ENCODE assay signal across 10 cellular contexts in the genomic region with DNA sequence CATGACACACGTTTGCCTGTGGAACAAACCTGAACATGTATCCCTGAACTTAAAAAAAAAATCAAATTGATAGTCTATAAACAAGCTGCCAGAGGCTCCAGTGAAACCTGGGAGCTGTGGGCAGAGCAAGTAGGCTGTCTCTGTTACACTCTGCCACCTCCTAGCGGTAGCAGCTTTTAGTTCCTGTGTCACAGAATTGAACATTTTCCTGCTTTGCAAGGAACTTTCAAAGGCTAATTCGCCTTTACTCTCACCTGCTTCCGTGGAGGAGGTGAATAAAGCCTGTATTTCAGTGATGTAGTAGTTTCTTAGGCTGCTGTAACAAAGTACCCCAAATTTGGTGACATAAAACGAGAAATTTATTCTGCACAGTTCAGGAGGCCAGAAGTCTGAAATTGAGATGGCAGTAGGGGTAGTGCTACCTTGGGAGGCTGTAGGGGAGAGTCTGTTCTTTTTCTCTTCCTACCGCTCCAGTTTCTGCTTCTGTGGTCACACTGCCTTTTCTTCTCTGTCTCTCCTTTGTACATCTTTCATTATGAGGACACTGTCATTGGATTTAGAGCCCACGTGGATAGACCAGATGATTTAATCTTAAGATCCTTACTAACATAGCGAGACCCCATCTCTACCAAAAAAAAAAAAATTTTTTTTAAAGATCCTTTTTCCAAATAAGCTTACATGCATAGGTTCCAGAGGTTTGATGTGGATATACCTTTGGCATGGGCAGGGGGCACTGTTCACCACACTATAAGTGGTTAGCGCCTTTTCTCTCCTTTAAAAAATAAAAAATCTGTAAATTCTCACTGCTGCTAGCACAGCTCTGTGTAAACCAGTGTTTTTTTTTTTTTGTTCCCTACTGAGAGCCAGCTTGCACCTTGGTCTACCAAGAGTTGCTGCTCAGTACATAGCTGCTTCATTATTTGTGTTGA. TPM values are rescaled to one million over a fixed set of nuclear protein-coding genes. Genes with fewer than 3 reads are reported as not detected.
DNase-seq lines count a peak whose midpoint lies in the region; ATAC-seq, FAIRE-seq and TF ChIP-seq lines count a peak whose summit lies in the region.
"Had no signal": no experiment of that assay in that cellular context is flagged by ENCODE, and none has a peak within 500 bp of the region (broad histone marks: within the 10 kb centered on the region; RNA-seq: fewer than 3 reads in every experiment).

No MANE protein-coding gene starts in this region.

- no peaks in the 10 kb centered on the region for H3K9me2 ChIP-seq in SU-DHL-6 (replicated peaks; ENCODE audit: insufficient read depth, low read length)

- dilution Hi-C loops in keratinocyte (cut with MboI; ENCODE audit: extremely low pct_ligation_motif_present, low sequenced_read_pairs), result no loop called here

- intact Hi-C loops in left lung (cut with DNase I), result no loop called here

- H2AFZ ChIP-seq in SU-DHL-6 (ENCODE audit: low read depth, low read length, severe bottlenecking), result no peak overlapping the region
- no peak overlapping the region for H2AFZ ChIP-seq in keratinocyte (ENCODE audit: control insufficient read depth, low read length)

- H3K36me3 ChIP-seq in SU-DHL-6 (ENCODE audit: low read length), result peaks cover 20% of the 10 kb centered on the region
- peaks cover 7 to 22% of the 10 kb centered on the region in 2 experiments for H3K36me3 ChIP-seq in keratinocyte (ENCODE audit: control insufficient read depth in 2 of 2, extremely low read depth in 1 of 2, insufficient read depth in 2 of 2, low read length in 2 of 2)
- H3K36me3 ChIP-seq in left lung, result peaks cover 0 to 39% of the 10 kb centered on the region in 2 donors

- no peak overlapping the region for H3K27ac ChIP-seq in SU-DHL-6 (ENCODE audit: low read depth, low read length)
- no peak overlapping the region for H3K27ac ChIP-seq in keratinocyte (ENCODE audit: control insufficient read depth, insufficient read depth, low read length)
- H3K27ac ChIP-seq in left lung, result no peak overlapping the region

- H3K79me2 ChIP-seq in SU-DHL-6 (ENCODE audit: insufficient read depth, low read length) (0 out of 2 replicates have a peak, but pooled peaks cover 15% of the 10 kb centered on the region), keratinocyte (ENCODE audit: control insufficient read depth, insufficient read depth, low read length) (peaks cover 47% of the 10 kb centered on the region)

- H3K27me3 ChIP-seq in SU-DHL-6 (ENCODE audit: low read length), result no peaks in the 10 kb centered on the region
- no peaks in the 10 kb centered on the region for H3K27me3 ChIP-seq in keratinocyte (ENCODE audit: control insufficient read depth, extremely low read depth, insufficient read depth, low read length)
- H3K27me3 ChIP-seq in left lung, result no peaks in the 10 kb centered on the region

- no peak overlapping the region for H3K9ac ChIP-seq in SU-DHL-6 (ENCODE audit: low read length)
- H3K9ac ChIP-seq in keratinocyte (ENCODE audit: control insufficient read depth, extremely low read depth, insufficient read depth, low read length), result no peak overlapping the region

- DNase-seq in D721Med (ENCODE audit: insufficient read length, low spot score), result no peak
- peak; percentile 45 for DNase-seq in HCEC 1CT
- no peak for DNase-seq in keratinocyte (ENCODE audit: low read depth, low spot score)
- no peak for DNase-seq in left lung
- no peak for DNase-seq in stimulated activated CD4-positive, alpha-beta T cell treated with anti-CD3 and anti-CD28 coated beads, Interleukin-2, amount 100 ng/mL, for 24 hours
- DNase-seq in activated CD4-positive, alpha-beta T cell treated with anti-CD3 and anti-CD28 coated beads for 1 hour, result no peak
- DNase-seq: naive thymus-derived CD4-positive, alpha-beta T cell had no signal

- H4K20me1 ChIP-seq in SU-DHL-6 (ENCODE audit: low read depth, low read length) (no peaks in the 10 kb centered on the region), keratinocyte (ENCODE audit: control insufficient read depth, extremely low read depth, insufficient read depth, low read length) (peaks cover 3% of the 10 kb centered on the region)

- H3K4me2 ChIP-seq in SU-DHL-6 (ENCODE audit: low read depth, low read length, poor library complexity, severe bottlenecking), result no peak overlapping the region
- H3K4me2 ChIP-seq in keratinocyte (ENCODE audit: control insufficient read depth, extremely low read depth, insufficient read depth, low read depth, low read length), result no peak overlapping the region

- peaks cover 8% of the 10 kb centered on the region for H3K9me1 ChIP-seq in keratinocyte (ENCODE audit: control insufficient read depth, extremely low read depth, insufficient read depth, low read length)

- no peak overlapping the region for H3K4me3 ChIP-seq in SU-DHL-6 (ENCODE audit: insufficient read depth, low read length, poor library complexity, severe bottlenecking)
- no peak overlapping the region for H3K4me3 ChIP-seq in keratinocyte (ENCODE audit: control insufficient read depth in 2 of 3, extremely low read depth in 1 of 3, insufficient read depth in 2 of 3, low read depth in 1 of 3, low read length in 3 of 3)
- no peak overlapping the region for H3K4me3 ChIP-seq in left lung

- TF ChIP-seq CTCF in D721Med (IDR thresholded peaks at IDR 0.05; ENCODE audit: insufficient read depth, missing control alignments), result peak; percentile 47
- TF ChIP-seq CTCF in SU-DHL-6 (IDR thresholded peaks at IDR 0.05; ENCODE audit: insufficient read depth, low read length, poor library complexity, severe bottlenecking), result peak; percentile 43
- peak; percentile 31 to 60 (median 34) for TF ChIP-seq CTCF in keratinocyte (optimal IDR thresholded peaks at IDR 0.05 in 1 of 3, IDR thresholded peaks at IDR 0.05 in 1 of 3, conservative IDR thresholded peaks at IDR 0.05 in 1 of 3; ENCODE audit: extremely low read depth in 1 of 3, insufficient read depth in 2 of 3, low read length in 3 of 3)
- TF ChIP-seq CTCF in left lung (IDR thresholded peaks at IDR 0.05), result no peak

- FAIRE-seq in D721Med (lab: Jason Lieb, UNC) (no peak), keratinocyte (lab: Jason Lieb, UNC) (peak; percentile 17)
- FAIRE-seq: colon had no signal

- H3K9me3 ChIP-seq in SU-DHL-6 (ENCODE audit: insufficient read depth, low read length), result no peaks in the 10 kb centered on the region
- H3K9me3 ChIP-seq in keratinocyte (ENCODE audit: control insufficient read depth, low read depth, low read length), result no peaks in the 10 kb centered on the region
- no peaks in the 10 kb centered on the region for H3K9me3 ChIP-seq in left lung

- ATAC-seq in left lung, result no peak
- no peak for ATAC-seq in GM18909 (IDR thresholded peaks at IDR 0.05; ENCODE audit: poor library complexity, unreplicated experiment)
- ATAC-seq: naive thymus-derived CD4-positive, alpha-beta T cell had no signal

- H3K4me1 ChIP-seq in keratinocyte (ENCODE audit: control insufficient read depth, extremely low read depth, insufficient read depth, low read length) (peaks cover 7% of the 10 kb centered on the region), left lung (peaks cover 0 to 13% of the 10 kb centered on the region in 2 donors)

- no peaks in the 10 kb centered on the region for H3F3A ChIP-seq in SU-DHL-6 (ENCODE audit: insufficient read depth)

RNA-seq across cellular contexts. Expression of a gene that starts 25.3 kb away (rescaled TPM):
- polyA plus RNA-seq in keratinocyte, result 31.4 to 68.5 TPM (median 56.4 TPM) in 3 replicates
- 12.3 TPM for polyA plus RNA-seq in keratinocyte (2011; ENCODE audit: low read depth)
- 28.2 and 52.7 TPM in 2 replicates for polyA plus RNA-seq in keratinocyte (2011; cell fraction: cytosol; rRNA removed)
- polyA plus RNA-seq in keratinocyte (2011; cell fraction: nucleus; rRNA removed), result 28.9 and 34.8 TPM in 2 replicates
- polyA plus RNA-seq in keratinocyte (2012; ENCODE audit: low replicate concordance), result 47.3 and 55.9 TPM in 2 replicates
- 26.6 to 43.2 TPM (median 38.8 TPM) in 3 replicates for polyA minus RNA-seq in keratinocyte
- polyA minus RNA-seq in keratinocyte (2011; cell fraction: cytosol; rRNA and poly(A)+ RNA removed), result 62.2 TPM
- polyA minus RNA-seq in keratinocyte (2011; cell fraction: nucleus; rRNA and poly(A)+ RNA removed), result 24.4 and 30.3 TPM in 2 replicates
- 10 to 100 TPM; 26.7 to 32.3 TPM for total RNA-seq in left lung

Comparison
In these comparisons a context has a peak if more than half of its experiments do, and no peak if none do; other contexts are left out.
1. CTCF ChIP-seq: peak in D721Med (single experiment), SU-DHL-6 (single experiment) and keratinocyte (3 of 3); none in left lung (0 of 2).